In genomic region chr5:69093771-69094570, GRCh38 we compare ENCODE assay signal across 8 cellular contexts. TPM values are rescaled to one million over a fixed set of nuclear protein-coding genes. Genes with fewer than 3 reads are reported as not detected.
DNase-seq lines count a peak whose midpoint lies in the region; ATAC-seq, FAIRE-seq and TF ChIP-seq lines count a peak whose summit lies in the region.

Gene SLC30A5 (plus strand): TSS chr5:69094014. CDS start chr5:69094256, 242 bp downstream.

- H3K9me3 ChIP-seq in kidney (ENCODE audit: control insufficient read depth in 1 of 2, low read length in 2 of 2): no peaks in the 10 kb centered on the region

- intact Hi-C loops in kidney (cut with DNase I): no loop called here

- peaks cover 7 to 8% of the 10 kb centered on the region in 2 donors for H3K4me1 ChIP-seq in kidney (ENCODE audit: control insufficient read depth in 1 of 2, insufficient read depth in 1 of 2, low read depth in 1 of 2, low read length in 2 of 2)

- peak within 1 kb of the TSS; percentile 85 to 90 for H3K27ac ChIP-seq in kidney (ENCODE audit: low read depth in 2 of 2, low read length in 2 of 2)

- ATAC-seq in GM19025 (IDR thresholded peaks at IDR 0.05; ENCODE audit: low read depth, unreplicated experiment) (peak; percentile 97), HG03354 (IDR thresholded peaks at IDR 0.05; ENCODE audit: poor library complexity, severe bottlenecking, unreplicated experiment) (peak; percentile 100)

- peaks cover 0 to under 1% of the 10 kb centered on the region in 2 donors for H3K36me3 ChIP-seq in kidney (ENCODE audit: control insufficient read depth in 1 of 2, insufficient read depth in 2 of 2, low read length in 2 of 2)

- peak; percentile 100 for DNase-seq in AG20443 (ENCODE audit: low spot score)
- peak; percentile 98 for DNase-seq in NCI-H446 treated with DMSO at 0.1 percent for 48 hours (lab: John Stamatoyannopoulos, UW)
- DNase-seq in activated CD4-positive, CD25-positive, alpha-beta regulatory T cell treated with anti-CD3 and anti-CD28 coated beads, Interleukin-2, amount 50 U/mL, for 72 hours: peak; percentile 94
- peak; percentile 100 for DNase-seq in cerebellum (ENCODE audit: low spot score)
- DNase-seq in kidney: peak; percentile 100
- peak; percentile 98 to 99 for DNase-seq in stimulated activated CD4-positive, alpha-beta T cell treated with anti-CD3 and anti-CD28 coated beads, Interleukin-15, amount 100 ng/mL, for 48 hours (ENCODE audit: low read depth in 2 of 2)

- H3K9ac ChIP-seq in kidney (ENCODE audit: low read length in 2 of 2): peak within 1 kb of the TSS; percentile 83 to 99

- FAIRE-seq in kidney (lab: Jason Lieb, UNC): peak; percentile 97

- peak; percentile 96 for TF ChIP-seq CTCF in kidney (IDR thresholded peaks at IDR 0.05; ENCODE audit: borderline replicate concordance, extremely low read depth, insufficient read depth)

- peak within 1 kb of the TSS; percentile 93 to 97 for H3K4me3 ChIP-seq in kidney (ENCODE audit: low read length in 2 of 2)

RNA-seq across cellular contexts. Expression of gene SLC30A5, which starts in this region (rescaled TPM):
- 43.8 TPM for total RNA-seq in cerebellum
- total RNA-seq in kidney: 53.3 TPM
- 36.1 TPM for polyA plus RNA-seq in kidney (ENCODE audit: insufficient read depth, low read depth, low replicate concordance)

Comparison
In these comparisons a context has a peak if more than half of its experiments do, and no peak if none do; other contexts are left out.
1. Peak in every context shown above with its lines: DNase-seq, ATAC-seq, H3K4me3 ChIP-seq and H3K27ac ChIP-seq.